In genomic region chr2:233965646-233966045, GRCh38 we compare ENCODE assay signal across 1 cellular context.
TF ChIP-seq lines count a peak whose summit lies in the region.
"Not testable (repeated sequence)": the region's sequence is repeated elsewhere in the genome, so short reads cannot be mapped to it uniquely, and the experiment has no call there.

No MANE protein-coding gene starts in this region.

TF ChIP-seq in HepG2, 621 proteins besides CTCF, POLR2A, EP300 and RAD21 (continued from another document):
- TF ChIP-seq ZNF362 (CRISPR knock-in tag; IDR thresholded peaks at IDR 0.05; ENCODE audit: borderline replicate concordance) (peak; percentile 57; the same call in 1 of the 2 replicates), KLF16 (CRISPR knock-in tag; IDR thresholded peaks at IDR 0.05) (0 out of 4 replicates have a peak, but pooled peaks of 1 of the 2 experiments have one; percentile 5), ATF4 (CRISPR knock-in tag; IDR thresholded peaks at IDR 0.05) (peak in 1 of 2 experiments; percentile 96; a peak in 2 of 4 replicates), SOX5 (CRISPR knock-in tag; IDR thresholded peaks at IDR 0.05; ENCODE audit: borderline replicate concordance) (peak; percentile 19; the same call in 1 of the 2 replicates), SOX13 (CRISPR knock-in tag; conservative IDR thresholded peaks at IDR 0.05 in 1 of 2, IDR thresholded peaks at IDR 0.05 in 1 of 2) (0 out of 4 replicates have a peak, but pooled peaks of 1 of the 2 experiments have one; percentile 40), CEBPG (CRISPR knock-in tag; IDR thresholded peaks at IDR 0.05) (peak; percentile 29; the same call in 1 of the 2 replicates), CEBPB (IDR thresholded peaks at IDR 0.05; ENCODE audit: borderline replicate concordance, low read depth, low read length) (peak; percentile 80)
- not testable (repeated sequence) for TF ChIP-seq SOX13 (IDR thresholded peaks at IDR 0.05)
